Comparison of ENCODE assay signal across 1 cellular context in the genomic region with DNA sequence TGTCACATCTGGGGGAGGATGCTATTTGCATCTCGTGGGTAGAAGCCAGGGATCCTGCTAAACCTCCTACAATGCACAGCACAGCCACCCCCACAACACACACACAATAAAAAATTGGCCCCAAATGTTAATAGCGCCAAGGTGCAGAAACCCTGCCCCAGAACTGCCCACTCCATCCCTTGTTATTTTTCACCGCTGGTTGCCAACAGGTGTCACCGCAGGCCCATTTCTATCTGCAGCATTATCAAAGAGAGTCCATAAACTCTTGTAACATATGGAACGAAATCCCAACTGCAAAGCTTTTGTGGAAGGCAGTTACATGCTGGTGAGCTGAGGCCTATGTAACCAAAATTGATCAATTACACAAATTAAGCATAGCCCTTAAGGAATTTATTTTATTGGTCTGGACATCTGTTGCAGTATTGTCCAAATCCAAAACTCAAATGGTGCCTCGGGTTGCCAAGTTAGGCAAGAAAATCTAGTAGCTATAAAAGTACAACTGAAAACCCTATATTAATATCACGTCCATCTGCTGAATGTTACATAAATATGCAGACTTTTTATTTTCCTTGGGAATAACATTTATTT.
TF ChIP-seq lines count a peak whose summit lies in the region.

No MANE protein-coding gene starts in this region.

TF ChIP-seq in HEK293, 187 proteins besides CTCF, POLR2A, EP300 and RAD21 (continued from another document):
- TF ChIP-seq ZNF169 (tag by site-specific recombination; IDR thresholded peaks at IDR 0.05), result no peak
- peak; percentile 27; the same call in 1 of the 2 replicates for TF ChIP-seq EGR2 (tag by site-specific recombination; IDR thresholded peaks at IDR 0.05; ENCODE audit: low read depth)
- TF ChIP-seq, protein P1, sequence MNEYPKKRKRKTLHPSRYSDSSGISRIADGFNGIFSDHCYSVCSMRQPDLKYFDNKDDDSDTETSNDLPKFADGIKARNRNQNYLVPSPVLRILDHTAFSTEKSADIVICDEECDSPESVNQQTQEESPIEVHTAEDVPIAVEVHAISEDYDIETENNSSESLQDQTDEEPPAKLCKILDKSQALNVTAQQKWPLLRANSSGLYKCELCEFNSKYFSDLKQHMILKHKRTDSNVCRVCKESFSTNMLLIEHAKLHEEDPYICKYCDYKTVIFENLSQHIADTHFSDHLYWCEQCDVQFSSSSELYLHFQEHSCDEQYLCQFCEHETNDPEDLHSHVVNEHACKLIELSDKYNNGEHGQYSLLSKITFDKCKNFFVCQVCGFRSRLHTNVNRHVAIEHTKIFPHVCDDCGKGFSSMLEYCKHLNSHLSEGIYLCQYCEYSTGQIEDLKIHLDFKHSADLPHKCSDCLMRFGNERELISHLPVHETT (tag by site-specific recombination; IDR thresholded peaks at IDR 0.05), result no peak
- TF ChIP-seq KLF7 (tag by site-specific recombination; IDR thresholded peaks at IDR 0.05; ENCODE audit: borderline replicate concordance), result no peak
- no peak for TF ChIP-seq PRDM10 (tag by site-specific recombination; IDR thresholded peaks at IDR 0.05)
- no peak for TF ChIP-seq ZBTB26 (tag by site-specific recombination; optimal IDR thresholded peaks at IDR 0.05)
- no peak for TF ChIP-seq GLI2 (tag by site-specific recombination; IDR thresholded peaks at IDR 0.05; ENCODE audit: borderline replicate concordance, low read depth)
- no peak for TF ChIP-seq ZNF24 (tag by site-specific recombination; IDR thresholded peaks at IDR 0.05)
- no peak for TF ChIP-seq ZNF768 (tag by site-specific recombination; IDR thresholded peaks at IDR 0.05)
- TF ChIP-seq ZNF23 (tag by site-specific recombination; IDR thresholded peaks at IDR 0.05; ENCODE audit: borderline replicate concordance), result no peak
- no peak for TF ChIP-seq TCF7L2 (IDR thresholded peaks at IDR 0.05; ENCODE audit: borderline replicate concordance, low read depth, low read length)
- TF ChIP-seq, protein P2, sequence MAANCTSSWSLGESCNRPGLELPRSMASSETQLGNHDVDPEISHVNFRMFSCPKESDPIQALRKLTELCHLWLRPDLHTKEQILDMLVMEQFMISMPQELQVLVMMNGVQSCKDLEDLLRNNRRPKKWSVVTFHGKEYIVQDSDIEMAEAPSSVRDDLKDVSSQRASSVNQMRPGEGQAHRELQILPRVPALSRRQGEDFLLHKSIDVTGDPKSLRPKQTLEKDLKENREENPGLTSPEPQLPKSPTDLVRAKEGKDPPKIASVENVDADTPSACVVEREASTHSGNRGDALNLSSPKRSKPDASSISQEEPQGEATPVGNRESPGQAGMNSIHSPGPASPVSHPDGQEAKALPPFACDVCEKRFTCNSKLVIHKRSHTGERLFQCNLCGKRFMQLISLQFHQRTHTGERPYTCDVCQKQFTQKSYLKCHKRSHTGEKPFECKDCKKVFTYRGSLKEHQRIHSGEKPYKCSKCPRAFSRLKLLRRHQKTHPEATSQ (tag by site-specific recombination; IDR thresholded peaks at IDR 0.05), result no peak
- no peak for TF ChIP-seq KLF9 (tag by site-specific recombination; IDR thresholded peaks at IDR 0.05; ENCODE audit: low read depth)
- TF ChIP-seq ZNF654 (tag by site-specific recombination; IDR thresholded peaks at IDR 0.05; ENCODE audit: low read depth), result peak; percentile 27; the same call in 1 of the 2 replicates
- TF ChIP-seq ZNF18 (tag by site-specific recombination; IDR thresholded peaks at IDR 0.05), result no peak
- no peak for TF ChIP-seq ZNF391 (tag by site-specific recombination; IDR thresholded peaks at IDR 0.05; ENCODE audit: borderline replicate concordance, low read depth)
- no peak for TF ChIP-seq ZNF670 (tag by site-specific recombination; IDR thresholded peaks at IDR 0.05; ENCODE audit: low read depth)
- no peak for TF ChIP-seq ZNF2 (tag by site-specific recombination; IDR thresholded peaks at IDR 0.05)
- TF ChIP-seq ZFHX2 (tag by site-specific recombination; conservative IDR thresholded peaks at IDR 0.05), result peak; percentile 35
- TF ChIP-seq ZSCAN23 (tag by site-specific recombination; IDR thresholded peaks at IDR 0.05), result no peak
- no peak for TF ChIP-seq SALL2 (tag by site-specific recombination; IDR thresholded peaks at IDR 0.05; ENCODE audit: borderline replicate concordance)
TF ChIP-seq in HEK293: peak in this region for 3.
